Comparison of ENCODE assay signal across 18 cellular contexts in genomic region chr1:53340660-53341520, GRCh38. TPM values are rescaled to one million over a fixed set of nuclear protein-coding genes. Genes with fewer than 3 reads are reported as not detected.
DNase-seq lines count a peak whose midpoint lies in the region; ATAC-seq, FAIRE-seq and TF ChIP-seq lines count a peak whose summit lies in the region.
"Had no signal": no experiment of that assay in that cellular context is flagged by ENCODE, and none has a peak within 500 bp of the region (broad histone marks: within the 10 kb centered on the region; RNA-seq: fewer than 3 reads in every experiment).

No MANE protein-coding gene starts in this region.

- H3K27me3 ChIP-seq in bronchial epithelial cell (ENCODE audit: control insufficient read depth, insufficient read depth, low read length): no peaks in the 10 kb centered on the region
- peaks cover 0 to 20% (median 0%) of the 10 kb centered on the region in 3 donors for H3K27me3 ChIP-seq in gastrocnemius medialis
- H3K27me3 ChIP-seq: colonic mucosa had no signal

- H3K36me3 ChIP-seq in bronchial epithelial cell (ENCODE audit: control insufficient read depth, insufficient read depth, low read length) (no peaks in the 10 kb centered on the region), gastrocnemius medialis (no peaks in the 10 kb centered on the region)
- H3K36me3 ChIP-seq: colonic mucosa, heart right ventricle had no signal

- in situ Hi-C loops in gastrocnemius medialis (cut with MboI; ENCODE audit: low sequenced_read_pairs in 4 of 4): no loop called here

- intact Hi-C loops in gastrocnemius medialis (cut with DNase I; ENCODE audit: low total_unique reads): no loop called here

- peak; percentile 32 for FAIRE-seq in bronchial epithelial cell (lab: Jason Lieb, UNC)

- TF ChIP-seq CTCF in bronchial epithelial cell (IDR thresholded peaks at IDR 0.05; ENCODE audit: insufficient read depth, low read length, severe bottlenecking) (no peak), gastrocnemius medialis (IDR thresholded peaks at IDR 0.05 in 4 of 5, conservative IDR thresholded peaks at IDR 0.05 in 1 of 5) (no peak)

- no peaks in the 10 kb centered on the region for H3K4me1 ChIP-seq in gastrocnemius medialis
- H3K4me1 ChIP-seq: colonic mucosa, heart right ventricle, parathyroid adenoma had no signal

- no peak for ATAC-seq in HG03139 (IDR thresholded peaks at IDR 0.05; ENCODE audit: unreplicated experiment)
- ATAC-seq in gastrocnemius medialis: no peak
- ATAC-seq: heart right ventricle had no signal

- DNase-seq in A172 (ENCODE audit: low spot score) (peak; percentile 14), bronchial epithelial cell (ENCODE audit: low read depth) (no peak), NCI-H187 treated with DMSO at 0.1 percent for 48 hours (lab: John Stamatoyannopoulos, UW) (no peak), MV-4-11 (lab: John Stamatoyannopoulos, UW) (no peak), gastrocnemius medialis (no peak)
- DNase-seq in activated CD4-positive, alpha-beta T cell treated with anti-CD3 and anti-CD28 coated beads, Interleukin-2, amount 50 U/mL, for 48 hours: peak; percentile 27 to 41
- peak; percentile 31 to 46 for DNase-seq in stimulated activated CD4-positive, alpha-beta T cell treated with anti-CD3 and anti-CD28 coated beads, Interleukin-2, amount 100 ng/mL, for 24 hours
- DNase-seq: Calu3, erythroblast, heart right ventricle, KBM-7, kidney glomerular epithelial cell, NCI-H1105, NCI-H2227 treated with DMSO at 0.1 percent for 48 hours, SIG-M5 had no signal

- no peak for TF ChIP-seq POLR2A in gastrocnemius medialis (IDR thresholded peaks at IDR 0.05)

- H3K4me3 ChIP-seq in bronchial epithelial cell (ENCODE audit: low read depth, low read length) (no peak overlapping the region), gastrocnemius medialis (no peak overlapping the region)
- H3K4me3 ChIP-seq: colonic mucosa, heart right ventricle had no signal

- no peak overlapping the region for H3K27ac ChIP-seq in gastrocnemius medialis
- H3K27ac ChIP-seq: colonic mucosa, heart right ventricle, parathyroid adenoma had no signal

- no peaks in the 10 kb centered on the region for H3K9me3 ChIP-seq in gastrocnemius medialis
- H3K9me3 ChIP-seq: colonic mucosa, heart right ventricle had no signal

RNA-seq across cellular contexts. Expression of gene LRP8, which starts 13.0 kb away (rescaled TPM):
- total RNA-seq in A172 (2014; rRNA removed; shearing (Covaris generic)): 19.3 and 27.6 TPM in 2 replicates
- total RNA-seq in bronchial epithelial cell: 6.7 and 8.4 TPM in 2 replicates
- total RNA-seq in gastrocnemius medialis: 1 to 10 TPM in 2 of 4 donors, under 1 TPM in 2; 0.36 to 4.2 (median 1.4) TPM

Comparison
In these comparisons a context has a peak if more than half of its experiments do, and no peak if none do; other contexts are left out.
1. DNase-seq: peak in A172 (single experiment), activated CD4-positive, alpha-beta T cell treated with anti-CD3 and anti-CD28 coated beads, Interleukin-2, amount 50 U/mL, for 48 hours (2 of 2) and stimulated activated CD4-positive, alpha-beta T cell treated with anti-CD3 and anti-CD28 coated beads, Interleukin-2, amount 100 ng/mL, for 24 hours (2 of 2); none in bronchial epithelial cell (single experiment), NCI-H187 treated with DMSO at 0.1 percent for 48 hours (single experiment), MV-4-11 (single experiment) and gastrocnemius medialis (0 of 2).